ENCODE assay signal across 16 cellular contexts in the genomic region with DNA sequence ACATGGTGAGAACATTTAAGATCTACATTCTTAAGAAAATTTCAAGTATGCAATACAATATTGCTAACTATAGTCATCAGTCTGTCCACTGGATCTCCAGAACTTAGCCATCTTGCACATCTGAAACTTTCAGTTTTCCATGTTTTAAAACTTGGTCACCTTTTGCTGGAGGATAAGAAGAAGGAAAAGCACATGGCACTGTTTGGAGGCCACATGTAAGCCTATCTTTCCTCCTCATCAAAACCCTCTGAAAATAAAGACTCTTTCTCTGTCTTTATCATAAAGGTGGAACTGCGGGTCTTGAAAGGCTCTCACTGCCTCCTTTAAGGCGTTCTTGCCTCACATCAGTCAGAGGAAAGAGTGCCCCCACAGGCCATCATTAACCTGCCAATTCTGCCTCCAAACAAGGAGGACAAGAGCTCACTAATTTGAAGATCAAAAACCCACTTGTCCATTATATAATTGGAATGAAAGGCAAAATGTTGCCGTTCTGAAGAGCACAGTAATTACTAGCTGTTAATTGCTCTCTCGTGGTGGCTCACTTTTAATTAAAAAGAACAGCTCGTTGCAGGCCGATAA.
A peak's percentile ranks its signal among the peaks of the same experiment; 100 is the strongest.
DNase-seq lines count a peak whose midpoint lies in the region; TF ChIP-seq lines count a peak whose summit lies in the region.
"Had no signal": no experiment of that assay in that cellular context is flagged by ENCODE, and none has a peak within 500 bp of the region (broad histone marks: within the 10 kb centered on the region; RNA-seq: fewer than 3 reads in every experiment).

No MANE protein-coding gene starts in this region.

- H3K9me3 ChIP-seq in sigmoid colon = no peaks in the 10 kb centered on the region
- H3K9me3 ChIP-seq: gastroesophageal sphincter, MG63 had no signal

- no peak overlapping the region for H3K4me3 ChIP-seq in GM12864 (ENCODE audit: low read depth, low read length)
- no peak overlapping the region for H3K4me3 ChIP-seq in epithelial cell of proximal tubule (ENCODE audit: low read depth, low read length)
- no peak overlapping the region for H3K4me3 ChIP-seq in sigmoid colon
- H3K4me3 ChIP-seq: gastroesophageal sphincter, MG63 had no signal

- TF ChIP-seq POLR2A in sigmoid colon (IDR thresholded peaks at IDR 0.05) = no peak

- no peak for TF ChIP-seq EP300 in sigmoid colon (IDR thresholded peaks at IDR 0.05)

- DNase-seq in GM12864 (ENCODE audit: low read depth) (no peak), NCI-H69 (lab: John Stamatoyannopoulos, UW) (peak; percentile 58), epithelial cell of proximal tubule (ENCODE audit: low read depth) (no peak), sigmoid colon (no peak), DMS114 treated with DMSO at 0.1 percent for 48 hours (lab: John Stamatoyannopoulos, UW; ENCODE audit: unreplicated experiment) (no peak), NCI-H510A treated with DMSO at 0.1 percent for 48 hours (lab: John Stamatoyannopoulos, UW) (no peak)
- DNase-seq in activated CD4-positive, alpha-beta T cell treated with anti-CD3 and anti-CD28 coated beads, Interleukin-2, amount 50 U/mL, for 4 hours = no peak
- DNase-seq: GF-D8; MG63; NCI-H2107; NCI-H748 treated with DMSO at 0.1 percent for 48 hours; stimulated activated CD4-positive, alpha-beta T cell treated with anti-CD3 and anti-CD28 coated beads, Interleukin-4, amount 100 ng/mL, for 1 hour; substantia nigra had no signal

- no peaks in the 10 kb centered on the region for H3K36me3 ChIP-seq in sigmoid colon
- H3K36me3 ChIP-seq: gastroesophageal sphincter, MG63 had no signal

- no peaks in the 10 kb centered on the region for H3K27me3 ChIP-seq in sigmoid colon
- H3K27me3 ChIP-seq: gastroesophageal sphincter, MG63 had no signal

- intact Hi-C loops in sigmoid colon (cut with DNase I) = no loop called here

- TF ChIP-seq CTCF in 22Rv1 (IDR thresholded peaks at IDR 0.05) (peak; percentile 34), GM12864 (IDR thresholded peaks at IDR 0.05; ENCODE audit: low read depth, low read length, missing control alignments) (peak; percentile 16), epithelial cell of proximal tubule (conservative IDR thresholded peaks at IDR 0.05; ENCODE audit: low read depth, low read length) (peak; percentile 25), sigmoid colon (IDR thresholded peaks at IDR 0.05) (no peak)

- 90 to 96% methylated on average over 6 of the region's 6 CpGs for WGBS in sigmoid colon, 2 donors

- H3K4me1 ChIP-seq in sigmoid colon = no peaks in the 10 kb centered on the region
- H3K4me1 ChIP-seq: gastroesophageal sphincter had no signal

- H3K27ac ChIP-seq in 22Rv1 (no peak overlapping the region), sigmoid colon (no peak overlapping the region)
- H3K27ac ChIP-seq: gastroesophageal sphincter, RWPE1 had no signal

Comparison
In these comparisons a context has a peak if more than half of its experiments do, and no peak if none do; other contexts are left out.
1. CTCF ChIP-seq: peak in 22Rv1 (single experiment), GM12864 (single experiment) and epithelial cell of proximal tubule (single experiment); none in sigmoid colon (0 of 4).